ENCODE assay signal across 1 cellular context in genomic region chr17:63998050-63998720, GRCh38.
TF ChIP-seq lines count a peak whose summit lies in the region.

Gene PRR29, plus strand, starts transcription at chr17:63998351. Its CDS starts 14 bp downstream, at chr17:63998365.

TF ChIP-seq in HEK293, 187 proteins besides CTCF, POLR2A, EP300 and RAD21 (continued from another document):
- TF ChIP-seq SP3 (tag by site-specific recombination; IDR thresholded peaks at IDR 0.05) (peak; percentile 67), ZNF596 (tag by site-specific recombination; IDR thresholded peaks at IDR 0.05) (no peak)
